In the genomic region with DNA sequence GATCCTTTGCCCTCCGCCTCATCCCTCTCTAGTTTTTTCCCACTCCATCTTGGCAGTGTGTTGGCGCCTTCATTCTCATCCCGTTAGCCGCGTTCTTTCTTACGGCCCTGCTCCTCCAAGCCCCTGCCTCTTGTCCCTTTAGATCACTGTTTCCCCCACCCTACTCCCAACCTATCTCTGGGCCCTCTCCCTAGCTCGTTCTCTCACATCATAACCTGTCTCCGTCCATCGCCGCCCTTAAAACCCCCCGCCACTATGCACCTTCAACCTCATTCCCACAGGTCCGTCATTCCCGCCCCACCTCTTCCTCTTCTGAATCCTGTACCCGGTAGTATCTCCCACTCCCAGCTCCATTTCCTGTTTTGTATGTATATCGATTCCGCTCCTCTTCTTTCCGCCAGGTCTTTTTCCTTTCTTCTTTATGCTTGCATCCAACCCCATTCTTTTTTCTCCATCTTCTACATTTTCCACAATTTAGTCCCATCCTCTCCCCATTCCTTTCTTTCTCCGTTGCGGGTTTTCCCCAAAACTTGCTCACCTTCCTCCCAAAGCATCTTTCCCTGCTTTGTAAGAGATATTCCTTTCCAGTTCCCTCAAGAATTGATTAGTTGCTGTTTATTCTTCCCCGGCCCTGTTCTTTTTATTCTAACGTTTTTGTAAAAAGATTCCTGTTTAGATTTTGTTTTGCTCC, we compare ENCODE assay signal across 8 cellular contexts. TPM values are rescaled to one million over a fixed set of nuclear protein-coding genes. Genes with fewer than 3 reads are reported as not detected.
A peak's percentile ranks its signal among the peaks of the same experiment; 100 is the strongest.
DNase-seq lines count a peak whose midpoint lies in the region; ATAC-seq, FAIRE-seq and TF ChIP-seq lines count a peak whose summit lies in the region.

No MANE protein-coding gene starts in this region.

- POLR2A ChIA-PET in A549 (lab: Yijun Ruan, JAX) (interaction anchor here (1.2 to 2.3 kb wide), 7 partner anchors 13 to 174 kb away, joined by 4 to 12 read pairs (median 7); a partner anchor contains a TSS), HCT116 (lab: Charles Lee) (interaction anchor here (1.6 kb wide), 1 partner anchor 136 kb away, joined by 5 read pairs; a partner anchor contains a TSS), PC-3 (lab: Charles Lee; ENCODE audit: unreplicated experiment) (interaction anchor here (1.0 to 2.0 kb wide), 2 partner anchors 68 to 83 kb away, joined by 4 to 21 read pairs; no protein-coding TSS in a partner anchor)

- H3K4me2 ChIP-seq in A549 (peak overlapping the region; percentile 79), HCT116 (ENCODE audit: low read length) (peak overlapping the region; percentile 92), PC-3 (ENCODE audit: low read length) (peak overlapping the region; percentile 84)

- no peaks in the 10 kb centered on the region for H3F3A ChIP-seq in PC-3 (ENCODE audit: low read length, unreplicated experiment)

- H4K20me1 ChIP-seq in HCT116 (ENCODE audit: insufficient read depth) = no peaks in the 10 kb centered on the region
- no peaks in the 10 kb centered on the region for H4K20me1 ChIP-seq in PC-3 (ENCODE audit: low read length)

- CTCF ChIA-PET in A549 (lab: Yijun Ruan, JAX) = interaction anchor here (0.7 to 6.8 kb wide), 5 partner anchors 13 to 240 kb away, joined by 3 to 86 read pairs (median 4); no protein-coding TSS in a partner anchor
- CTCF ChIA-PET in HCT116 (lab: Charles Lee) = interaction anchor here (1.0 to 2.0 kb wide), 3 partner anchors 21 to 242 kb away, joined by 3 to 5 read pairs (median 3); no protein-coding TSS in a partner anchor
- CTCF ChIA-PET in PC-3 (lab: Charles Lee) = interaction anchor here (0.5 to 0.6 kb wide), 2 partner anchors 13 to 244 kb away, joined by 3 to 6 read pairs; no protein-coding TSS in a partner anchor

- DNase-seq in A549 (ENCODE audit: low read depth in 1 of 2, low spot score in 1 of 2) (peak in 1 of 2 experiments; percentile 67), HCT116 (ENCODE audit: low read depth, low spot score) (no peak), PC-3 (peak; percentile 66), neural crest cell (ENCODE audit: low read depth, low spot score) (peak; percentile 23), CD14-positive monocyte (ENCODE audit: low spot score) (no peak)
- DNase-seq in activated CD4-positive, alpha-beta T cell treated with anti-CD3 and anti-CD28 coated beads for 4 hours = no peak
- no peak for DNase-seq in activated CD4-positive, alpha-beta T cell treated with anti-CD3 and anti-CD28 coated beads, Interleukin-2, amount 50 U/mL, for 1 hour

- TF ChIP-seq CTCF in A549 (IDR thresholded peaks at IDR 0.05) = no peak
- TF ChIP-seq CTCF in HCT116 (IDR thresholded peaks at IDR 0.05 in 2 of 3, conservative IDR thresholded peaks at IDR 0.05 in 1 of 3; ENCODE audit: borderline replicate concordance in 1 of 3, insufficient read depth in 1 of 3, low read depth in 2 of 3, low read length in 2 of 3) = no peak
- no peak for TF ChIP-seq CTCF in PC-3 (conservative IDR thresholded peaks at IDR 0.05; ENCODE audit: low read depth, low read length)
- TF ChIP-seq CTCF in neural crest cell (conservative IDR thresholded peaks at IDR 0.05) = no peak
- TF ChIP-seq CTCF in CD14-positive monocyte (IDR thresholded peaks at IDR 0.05) = no peak

- RAD21 ChIA-PET in HCT116 (lab: Charles Lee; ENCODE audit: low non-redundant PET in 1 of 2, low total read pairs in 2 of 2, uncharacterized antibody in 2 of 2, unreplicated experiment in 2 of 2) = no interaction called here

- H3K9me3 Mint-ChIP-seq in neural crest cell (no peaks in the 10 kb centered on the region), CD14-positive monocyte (peaks cover 0 to 2% (median 0%) of the 10 kb centered on the region in 7 donors)

- TF ChIP-seq EP300 in A549 (IDR thresholded peaks at IDR 0.05) = no peak

- BruUV-seq in HCT116 (replicated peaks; lab: Mats Ljungman, UMichigan) = TSS peak; percentile 49
- TSS peak; percentile 80 for BruUV-seq in PC-3 (replicated peaks; lab: Mats Ljungman, UMichigan)

- H3K9me2 ChIP-seq in HCT116 (ENCODE audit: insufficient read depth) (no peaks in the 10 kb centered on the region), PC-3 (replicated peaks; ENCODE audit: low read length) (no peaks in the 10 kb centered on the region)

- H3K4me3 Mint-ChIP-seq in neural crest cell (no peak overlapping the region), CD14-positive monocyte (no peak overlapping the region)

- intact Hi-C loops in HCT116 (cut with micrococcal nuclease) (no loop called here), PC-3 (cut with micrococcal nuclease) (loop anchor here (1.0 to 5.0 kb wide), 2 partner anchors 82 to 96 kb away; no protein-coding TSS in a partner anchor), CD14-positive monocyte (cut with micrococcal nuclease) (loop anchor here (5.0 kb wide), 3 partner anchors 139 to 576 kb away; a partner anchor contains a TSS)

- H3K36me3 Mint-ChIP-seq in neural crest cell (ENCODE audit: low read depth) (peaks cover 3% of the 10 kb centered on the region), CD14-positive monocyte (no peaks in the 10 kb centered on the region)

- H3K9me3 ChIP-seq in A549 (no peaks in the 10 kb centered on the region), HCT116 (ENCODE audit: control insufficient read depth in 1 of 2, insufficient read depth in 1 of 2, low read depth in 1 of 2, low read length in 2 of 2) (no peaks in the 10 kb centered on the region), PC-3 (ENCODE audit: low read length) (no peaks in the 10 kb centered on the region), esophagus (ENCODE audit: control insufficient read depth in 2 of 2, insufficient read depth in 1 of 2, low read depth in 1 of 2, low read length in 1 of 2) (no peaks in the 10 kb centered on the region)

- TF ChIP-seq RAD21 in A549 (conservative IDR thresholded peaks at IDR 0.05 in 1 of 2, IDR thresholded peaks at IDR 0.05 in 1 of 2) (no peak), HCT116 (IDR thresholded peaks at IDR 0.05; ENCODE audit: low read depth) (no peak)

- peak overlapping the region; percentile 82 for H3K9ac ChIP-seq in HCT116 (ENCODE audit: low read length)
- peak overlapping the region; percentile 69 for H3K9ac ChIP-seq in PC-3 (ENCODE audit: low read length)

- no peak for FAIRE-seq in A549 (lab: Jason Lieb, UNC)

- peak overlapping the region; percentile 72 to 85 for H3K27ac ChIP-seq in A549
- H3K27ac ChIP-seq in HCT116 (ENCODE audit: low read depth, low read length) = no peak overlapping the region; the same call in 1 of the 2 replicates
- peak overlapping the region; percentile 39 for H3K27ac ChIP-seq in PC-3 (ENCODE audit: low read length)
- H3K27ac ChIP-seq in esophagus (ENCODE audit: low read depth in 2 of 2, low read length in 1 of 2) = peak overlapping the region; percentile 43 to 54

- peak; percentile 65 to 76 for ATAC-seq in A549
- ATAC-seq in HCT116 = no peak
- peak; percentile 45 for ATAC-seq in PC-3

- H2AFZ ChIP-seq in HCT116 (ENCODE audit: low read depth, low read length, poor library complexity, severe bottlenecking) = no peak overlapping the region
- H2AFZ ChIP-seq in PC-3 (ENCODE audit: low read length) = peak overlapping the region; percentile 79

- H3K36me3 ChIP-seq in HCT116 (ENCODE audit: control insufficient read depth in 1 of 2, insufficient read depth in 2 of 2, low read length in 2 of 2) = no peaks in the 10 kb centered on the region
- H3K36me3 ChIP-seq in PC-3 (ENCODE audit: low read depth, low read length) = no peaks in the 10 kb centered on the region
- H3K36me3 ChIP-seq in esophagus (ENCODE audit: control insufficient read depth in 2 of 2, insufficient read depth in 2 of 2, low read length in 1 of 2) = no peaks in the 10 kb centered on the region

- H3K79me2 ChIP-seq in HCT116 (ENCODE audit: insufficient read depth, low read length) (no peaks in the 10 kb centered on the region), PC-3 (ENCODE audit: low read length) (peaks cover 13% of the 10 kb centered on the region)

- H3K27ac Mint-ChIP-seq in neural crest cell (ENCODE audit: unreplicated experiment) = no peak overlapping the region
- H3K27ac Mint-ChIP-seq in CD14-positive monocyte = no peak overlapping the region

- TF ChIP-seq POLR2A in A549 (IDR thresholded peaks at IDR 0.05; ENCODE audit: low read length) = peak; percentile 28
- TF ChIP-seq POLR2A in HCT116 (IDR thresholded peaks at IDR 0.05; ENCODE audit: borderline replicate concordance, extremely low read depth, insufficient read depth, insufficient read length) = peak; percentile 28

- peak overlapping the region; percentile 67 for H3K4me3 ChIP-seq in A549
- H3K4me3 ChIP-seq in HCT116 (replicated peaks in 1 of 2; ENCODE audit: low read depth in 1 of 2, low read length in 2 of 2) = peak overlapping the region; percentile 70 to 89
- H3K4me3 ChIP-seq in PC-3 (ENCODE audit: low read length) = peak overlapping the region; percentile 78
- peak overlapping the region; percentile 80 to 82 for H3K4me3 ChIP-seq in esophagus (ENCODE audit: low read depth in 1 of 2, low read length in 2 of 2)

- WGBS in A549 (ENCODE audit: missing lambda C conversion rate) = 1% methylated on average over 21 of the region's 21 CpGs
- WGBS in esophagus, 2 donors = 4 to 5% methylated on average over 21 of the region's 21 CpGs

- H3K27me3 Mint-ChIP-seq in neural crest cell (ENCODE audit: low read depth) (no peaks in the 10 kb centered on the region), CD14-positive monocyte (ENCODE audit: low read depth in 3 of 3) (peaks cover 0 to 3% (median 1%) of the 10 kb centered on the region in 3 donors)

- H3K4me1 Mint-ChIP-seq in neural crest cell (peaks cover 25% of the 10 kb centered on the region), CD14-positive monocyte (peaks cover 14% of the 10 kb centered on the region)

- peaks cover 43% of the 10 kb centered on the region for H3K4me1 ChIP-seq in A549
- peaks cover 22 to 62% of the 10 kb centered on the region in 2 experiments for H3K4me1 ChIP-seq in HCT116 (ENCODE audit: control insufficient read depth in 1 of 2, insufficient read depth in 2 of 2, low read length in 2 of 2)
- H3K4me1 ChIP-seq in PC-3 (ENCODE audit: insufficient read depth, low read length) = peaks cover 59% of the 10 kb centered on the region
- H3K4me1 ChIP-seq in esophagus (ENCODE audit: control insufficient read depth in 2 of 2, insufficient read depth in 2 of 2, low read length in 1 of 2) = peaks cover 0 to 3% of the 10 kb centered on the region in 2 donors

- H3K27me3 ChIP-seq in HCT116 (ENCODE audit: insufficient read depth, low read length) (no peaks in the 10 kb centered on the region), PC-3 (ENCODE audit: low read length) (no peaks in the 10 kb centered on the region), esophagus (ENCODE audit: control insufficient read depth in 1 of 2, insufficient read depth in 2 of 2, low read length in 2 of 2) (no peaks in the 10 kb centered on the region)

RNA-seq across cellular contexts. Expression of a gene that starts 0.7 kb away (rescaled TPM):
- polyA plus RNA-seq in A549 (2011; rRNA removed) = 43.5 and 46.7 TPM in 2 replicates
- 7.7 and 9.7 TPM in 2 replicates for polyA plus RNA-seq in A549 (2012; cell fraction: cytosol; rRNA removed)
- 51.9 and 66.6 TPM in 2 replicates for polyA plus RNA-seq in A549 (2012; cell fraction: nucleus; rRNA removed)
- polyA plus RNA-seq in A549 (2017; fragmentation: RNase III; extraction: RNeasy Plus Mini Kit Qiagen cat#74134 plus additional on column Dnase treatment) = 14.0 to 16.5 TPM (median 15.2 TPM) in 3 replicates
- polyA minus RNA-seq in A549 (2011; rRNA and poly(A)+ RNA removed) = 17.2 and 29.8 TPM in 2 replicates
- 12.4 TPM for total RNA-seq in HCT116 (2021; ENCODE audit: unreplicated experiment)
- polyA plus RNA-seq in HCT116 (2012) = 8.9 TPM in 2 replicates
- 14.5 and 22.4 TPM in 2 replicates for total RNA-seq in PC-3 (2014; rRNA removed)
- 10 to 100 TPM in 1 of 2 donors, 1 to 10 TPM in 1; 8.4 to 14.4 TPM for polyA plus RNA-seq in esophagus
- 43.7 and 46.0 TPM in 2 replicates for total RNA-seq in neural crest cell
- polyA plus RNA-seq in CD14-positive monocyte = 1 to 10 TPM in 1 of 2 donors, under 1 TPM in 1; 0.30 to 2.3 TPM

RNA-seq across cellular contexts. Expression of a gene that starts 58.9 kb away (rescaled TPM):
- polyA plus RNA-seq in A549 (2011; rRNA removed) (1.2 and 1.3 TPM in 2 replicates), A549 (2017; fragmentation: RNase III; extraction: RNeasy Plus Mini Kit Qiagen cat#74134 plus additional on column Dnase treatment) (0.50 to 0.84 TPM (median 0.80 TPM) in 3 replicates), esophagus (1 to 10 TPM; 5.1 to 7.7 TPM), CD14-positive monocyte (10 to 100 TPM in 1 of 2 donors, 1 to 10 TPM in 1; 6.8 to 17.4 TPM)
- polyA plus RNA-seq in A549 (2012; cell fraction: cytosol; rRNA removed) = 0.24 and 0.35 TPM in 2 replicates
- 0.27 and 0.36 TPM in 2 replicates for polyA plus RNA-seq in A549 (2012; cell fraction: nucleus; rRNA removed)
- polyA minus RNA-seq in A549 (2011; rRNA and poly(A)+ RNA removed) = 0.99 and 1.6 TPM in 2 replicates
- total RNA-seq in HCT116 (2021; ENCODE audit: unreplicated experiment) (5.9 TPM), PC-3 (2014; rRNA removed) (0.44 and 0.46 TPM in 2 replicates), neural crest cell (10.5 and 10.7 TPM in 2 replicates)
- polyA plus RNA-seq in HCT116 (2012) = 1.9 and 3.0 TPM in 2 replicates

Comparison
In these comparisons a context has a peak if more than half of its experiments do, and no peak if none do; other contexts are left out.
1. DNase-seq: peak in PC-3 (single experiment) and neural crest cell (single experiment); none in HCT116 (single experiment), activated CD4-positive, alpha-beta T cell treated with anti-CD3 and anti-CD28 coated beads for 4 hours (0 of 2), activated CD4-positive, alpha-beta T cell treated with anti-CD3 and anti-CD28 coated beads, Interleukin-2, amount 50 U/mL, for 1 hour (single experiment) and CD14-positive monocyte (single experiment).
2. Peak in every context shown above with its lines, with median percentiles within 50 percentile points of each other: H3K4me2 ChIP-seq and H3K4me3 ChIP-seq.